Comparison of ENCODE assay signal across 21 cellular contexts in genomic region chr9:12790883-12791282, GRCh38. TPM values are rescaled to one million over a fixed set of nuclear protein-coding genes. Genes with fewer than 3 reads are reported as not detected.
DNase-seq lines count a peak whose midpoint lies in the region; ATAC-seq lines count a peak whose summit lies in the region.
"Had no signal": no experiment of that assay in that cellular context is flagged by ENCODE, and none has a peak within 500 bp of the region (broad histone marks: within the 10 kb centered on the region; RNA-seq: fewer than 3 reads in every experiment).

No MANE protein-coding gene starts in this region.

- H3K4me2 ChIP-seq in mesenchymal stem cell (ENCODE audit: low read length, poor library complexity, severe bottlenecking) = no peak overlapping the region
- H3K4me2 ChIP-seq: SK-N-SH had no signal

- H2BK12ac ChIP-seq in mesenchymal stem cell (ENCODE audit: low read length in 2 of 2) = no peak overlapping the region

- H2BK5ac ChIP-seq in mesenchymal stem cell (ENCODE audit: low read depth, low read length, poor library complexity, severe bottlenecking) = no peak overlapping the region

- DNase-seq in NCI-H1694 treated with DMSO at 0.1 percent for 48 hours (lab: John Stamatoyannopoulos, UW) = peak; percentile 55
- no peak for DNase-seq in NCI-H1694 (lab: John Stamatoyannopoulos, UW)
- no peak for DNase-seq in adipocyte (ENCODE audit: low read depth)
- no peak for DNase-seq in mesenchymal stem cell
- DNase-seq in AG08396 (ENCODE audit: low spot score) = no peak
- no peak for DNase-seq in medulla oblongata (ENCODE audit: extremely low spot score)
- no peak for DNase-seq in activated T-cell treated with anti-CD3 and anti-CD28 coated beads, Interleukin-2, amount 50 U/mL, for 72 hours
- DNase-seq: BE2C; Caco-2; CD4-positive, CD25-positive, alpha-beta regulatory T cell; DMS79; KG1; NCI-H1417; NCI-H2029; NCI-H345; NCI-H526 treated with DMSO at 0.1 percent for 48 hours; SHP77 treated with DMSO at 0.1 percent for 48 hours; SK-N-SH had no signal

- H2AK5ac ChIP-seq in mesenchymal stem cell (ENCODE audit: low read length, severe bottlenecking) = no peak overlapping the region

- H3K14ac ChIP-seq in mesenchymal stem cell (ENCODE audit: low read length in 2 of 2) = no peak overlapping the region

- peaks cover 56% of the 10 kb centered on the region for H3K4me1 ChIP-seq in adipocyte (ENCODE audit: control insufficient read depth, insufficient read depth, low read length)
- H3K4me1 ChIP-seq in mesenchymal stem cell (ENCODE audit: control insufficient read depth, insufficient read depth, low read depth, low read length) = no peaks in the 10 kb centered on the region
- H3K4me1 ChIP-seq: Caco-2 had no signal

- no peak overlapping the region for H2BK120ac ChIP-seq in mesenchymal stem cell (ENCODE audit: low read depth, low read length)

- peak overlapping the region; percentile 24 for H3K9ac ChIP-seq in adipocyte (ENCODE audit: low read length)
- peak overlapping the region; percentile 73 for H3K9ac ChIP-seq in mesenchymal stem cell (ENCODE audit: low read length)
- H3K9ac ChIP-seq: SK-N-SH had no signal

- no peak overlapping the region for H3K18ac ChIP-seq in mesenchymal stem cell (ENCODE audit: low read depth in 1 of 2, low read length in 2 of 2)

- H3K27me3 Mint-ChIP-seq in activated T-helper 17 cell treated with anti-CD3 and anti-CD28 coated beads, Interleukin-2, amount 50 U/mL, for 72 hours = no peaks in the 10 kb centered on the region
- H3K27me3 Mint-ChIP-seq in activated T-cell treated with anti-CD3 and anti-CD28 coated beads, Interleukin-2, amount 50 U/mL, for 72 hours (ENCODE audit: low read depth) = no peaks in the 10 kb centered on the region
- H3K27me3 Mint-ChIP-seq: CD4-positive, CD25-positive, alpha-beta regulatory T cell had no signal

- no peak overlapping the region for H3K4me3 Mint-ChIP-seq in activated T-helper 17 cell treated with anti-CD3 and anti-CD28 coated beads, Interleukin-2, amount 50 U/mL, for 72 hours
- no peak overlapping the region for H3K4me3 Mint-ChIP-seq in activated T-cell treated with anti-CD3 and anti-CD28 coated beads, Interleukin-2, amount 50 U/mL, for 72 hours
- H3K4me3 Mint-ChIP-seq: CD4-positive, CD25-positive, alpha-beta regulatory T cell had no signal

- ATAC-seq in activated T-helper 17 cell treated with anti-CD3 and anti-CD28 coated beads, Interleukin-2, amount 50 U/mL, for 72 hours (replicated peaks) = no peak
- ATAC-seq in activated T-cell treated with anti-CD3 and anti-CD28 coated beads, Interleukin-2, amount 50 U/mL, for 72 hours (replicated peaks in 1 of 2) = no peak
- ATAC-seq: HepG2 had no signal

- H3K4ac ChIP-seq in mesenchymal stem cell (ENCODE audit: low read depth in 1 of 2, low read length in 2 of 2) = no peak overlapping the region

- H3K4me3 ChIP-seq in adipocyte (ENCODE audit: low read length) = peak overlapping the region; percentile 15
- H3K4me3 ChIP-seq in mesenchymal stem cell (ENCODE audit: insufficient read depth in 1 of 2, low read depth in 1 of 2, low read length in 2 of 2) = peak overlapping the region in 1 of 2 experiments; percentile 16

- no peak overlapping the region for H3K23ac ChIP-seq in mesenchymal stem cell (ENCODE audit: low read length in 2 of 2)

- no peak overlapping the region for H4K91ac ChIP-seq in mesenchymal stem cell (ENCODE audit: low read length)

- no peaks in the 10 kb centered on the region for H3K36me3 Mint-ChIP-seq in activated T-helper 17 cell treated with anti-CD3 and anti-CD28 coated beads, Interleukin-2, amount 50 U/mL, for 72 hours (ENCODE audit: low read depth)
- H3K36me3 Mint-ChIP-seq in activated T-cell treated with anti-CD3 and anti-CD28 coated beads, Interleukin-2, amount 50 U/mL, for 72 hours (ENCODE audit: insufficient read depth in 2 of 2) = no peaks in the 10 kb centered on the region
- H3K36me3 Mint-ChIP-seq: CD4-positive, CD25-positive, alpha-beta regulatory T cell had no signal

- H3K27me3 ChIP-seq in adipocyte (replicated peaks; ENCODE audit: control insufficient read depth, insufficient read depth, low read length) (no peaks in the 10 kb centered on the region), mesenchymal stem cell (ENCODE audit: control insufficient read depth in 1 of 2, insufficient read depth in 1 of 2, low read length in 2 of 2) (no peaks in the 10 kb centered on the region)
- H3K27me3 ChIP-seq: BE2C had no signal

- peaks cover 4% of the 10 kb centered on the region for H3K79me1 ChIP-seq in mesenchymal stem cell (replicated peaks; ENCODE audit: low read length, poor library complexity, severe bottlenecking)

- H3K9me3 ChIP-seq in adipocyte (ENCODE audit: control insufficient read depth, low read length) (no peaks in the 10 kb centered on the region), mesenchymal stem cell (ENCODE audit: control insufficient read depth, low read length) (no peaks in the 10 kb centered on the region)
- H3K9me3 ChIP-seq: BE2C, Caco-2, SK-N-SH had no signal

- H3K36me3 ChIP-seq in adipocyte (ENCODE audit: control insufficient read depth, insufficient read depth, low read length, severe bottlenecking) = no peaks in the 10 kb centered on the region
- H3K36me3 ChIP-seq in mesenchymal stem cell (ENCODE audit: control insufficient read depth in 1 of 2, insufficient read depth in 2 of 2, low read depth in 1 of 2, low read length in 2 of 2) = no peaks in the 10 kb centered on the region
- H3K36me3 ChIP-seq: BE2C had no signal

- no peak overlapping the region for H4K8ac ChIP-seq in mesenchymal stem cell (ENCODE audit: low read length)

- H3K27ac Mint-ChIP-seq in activated T-helper 17 cell treated with anti-CD3 and anti-CD28 coated beads, Interleukin-2, amount 50 U/mL, for 72 hours = no peak overlapping the region
- no peak overlapping the region for H3K27ac Mint-ChIP-seq in activated T-cell treated with anti-CD3 and anti-CD28 coated beads, Interleukin-2, amount 50 U/mL, for 72 hours
- H3K27ac Mint-ChIP-seq: CD4-positive, CD25-positive, alpha-beta regulatory T cell had no signal

- 90% methylated on average over 3 of the region's 3 CpGs for whole genome bisulfite sequencing in mesenchymal stem cell

- H3K9me3 Mint-ChIP-seq in activated T-helper 17 cell treated with anti-CD3 and anti-CD28 coated beads, Interleukin-2, amount 50 U/mL, for 72 hours = peaks cover 21% of the 10 kb centered on the region
- peaks cover 2 to 9% of the 10 kb centered on the region in 2 donors for H3K9me3 Mint-ChIP-seq in activated T-cell treated with anti-CD3 and anti-CD28 coated beads, Interleukin-2, amount 50 U/mL, for 72 hours

- H2BK15ac ChIP-seq in mesenchymal stem cell (ENCODE audit: low read depth, poor library complexity, severe bottlenecking) = no peak overlapping the region

- H3K4me1 Mint-ChIP-seq in activated T-helper 17 cell treated with anti-CD3 and anti-CD28 coated beads, Interleukin-2, amount 50 U/mL, for 72 hours = no peaks in the 10 kb centered on the region
- no peaks in the 10 kb centered on the region for H3K4me1 Mint-ChIP-seq in activated T-cell treated with anti-CD3 and anti-CD28 coated beads, Interleukin-2, amount 50 U/mL, for 72 hours (ENCODE audit: low read depth)
- H3K4me1 Mint-ChIP-seq: CD4-positive, CD25-positive, alpha-beta regulatory T cell had no signal

- no peak overlapping the region for H3K27ac ChIP-seq in mesenchymal stem cell (ENCODE audit: low read length, poor library complexity, severe bottlenecking)
- H3K27ac ChIP-seq: 22Rv1 had no signal

- no peak overlapping the region for H2AFZ ChIP-seq in mesenchymal stem cell (ENCODE audit: low read depth, low read length)

RNA-seq across cellular contexts. Expression of gene LURAP1L, which starts 16.1 kb away (rescaled TPM):
- polyA plus RNA-seq in mesenchymal stem cell (2013, experiment 1 of 2) = 32.8 TPM
- 33.7 TPM for polyA plus RNA-seq in mesenchymal stem cell (2013, experiment 2 of 2)
- not detected for total RNA-seq in activated T-helper 17 cell treated with anti-CD3 and anti-CD28 coated beads, Interleukin-2, amount 50 U/mL, for 72 hours
- not detected for total RNA-seq in activated T-cell treated with anti-CD3 and anti-CD28 coated beads, Interleukin-2, amount 50 U/mL, for 72 hours
- total RNA-seq: Caco-2; CD4-positive, CD25-positive, alpha-beta regulatory T cell had no signal
- polyA plus RNA-seq: CD4-positive, CD25-positive, alpha-beta regulatory T cell had no signal
